Comparison of ENCODE assay signal across 9 cellular contexts in the genomic region with DNA sequence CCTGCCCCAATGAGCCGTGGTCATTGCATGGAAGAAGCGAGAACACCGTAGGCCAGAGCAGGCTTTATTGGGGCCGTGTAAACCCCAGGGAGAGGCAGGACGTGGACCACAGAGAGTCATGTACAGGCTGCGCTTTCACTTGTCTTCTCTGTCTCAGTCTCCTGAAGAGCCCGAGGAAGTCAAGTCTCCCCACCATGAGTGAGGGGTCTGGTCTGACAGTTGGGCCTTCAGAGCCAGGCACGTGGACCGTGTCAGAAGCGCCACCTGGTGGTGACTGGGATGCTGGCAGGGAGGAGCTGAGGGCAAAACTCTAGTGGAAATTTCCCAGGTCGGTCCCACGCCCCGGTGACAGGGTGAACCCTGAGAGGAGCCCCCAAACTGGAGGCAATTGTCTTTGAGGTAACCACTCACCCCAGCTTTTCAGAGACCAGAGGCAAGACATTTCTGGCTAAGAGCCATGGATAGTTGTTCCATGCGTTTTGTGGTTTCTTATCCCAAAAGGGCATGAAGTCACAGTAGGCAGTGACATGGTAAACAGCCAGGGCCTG. TPM values are rescaled to one million over a fixed set of nuclear protein-coding genes. Genes with fewer than 3 reads are reported as not detected.
A peak's percentile ranks its signal among the peaks of the same experiment; 100 is the strongest.
DNase-seq lines count a peak whose midpoint lies in the region; ATAC-seq and TF ChIP-seq lines count a peak whose summit lies in the region.
"Had no signal": no experiment of that assay in that cellular context is flagged by ENCODE, and none has a peak within 500 bp of the region (broad histone marks: within the 10 kb centered on the region; RNA-seq: fewer than 3 reads in every experiment).

No MANE protein-coding gene starts in this region.

- no peak overlapping the region for H3K27ac ChIP-seq in mesendoderm (ENCODE audit: low read depth, low read length)

- no peaks in the 10 kb centered on the region for H3K79me1 ChIP-seq in mesendoderm (ENCODE audit: low read length)

- no peaks in the 10 kb centered on the region for H3K27me3 ChIP-seq in mesendoderm (ENCODE audit: insufficient read depth, low read length, poor library complexity)

- POLR2A ChIA-PET in activated CD8-positive, alpha-beta T cell treated with anti-CD3 and anti-CD28 coated beads for 36 hours (lab: Charles Lee): interaction anchor here (0.8 to 2.7 kb wide), 11 partner anchors 9 to 136 kb away, joined by 3 to 22 read pairs (median 4); a partner anchor contains a TSS

- peak; percentile 81 for ATAC-seq in activated CD8-positive, alpha-beta T cell treated with anti-CD3 and anti-CD28 coated beads for 36 hours
- no peak for ATAC-seq in GM18511 (IDR thresholded peaks at IDR 0.05; ENCODE audit: unreplicated experiment)

- CTCF ChIA-PET in activated CD8-positive, alpha-beta T cell treated with anti-CD3 and anti-CD28 coated beads for 36 hours (lab: Charles Lee): interaction anchor here (0.6 to 14.6 kb wide), 51 partner anchors 11 to 399 kb away, joined by 3 to 528 read pairs (median 4); a partner anchor contains a TSS

- intact Hi-C loops in activated CD8-positive, alpha-beta T cell treated with anti-CD3 and anti-CD28 coated beads for 36 hours (cut with micrococcal nuclease): loop anchor here (1.0 kb wide), 1 partner anchor 44 kb away; no protein-coding TSS in a partner anchor

- no CpG with 5 or more reads among the region's 14 CpGs for WGBS in mesendoderm (ENCODE audit: extremely low coverage, insufficient coverage, low lambda C conversion rate)

- H3K9ac ChIP-seq in mesendoderm (ENCODE audit: low read length): no peak overlapping the region

- no peak overlapping the region for H2BK5ac ChIP-seq in mesendoderm (ENCODE audit: low read length)

- H3K4me1 Mint-ChIP-seq in activated CD8-positive, alpha-beta T cell treated with anti-CD3 and anti-CD28 coated beads for 36 hours (ENCODE audit: low read depth): peaks cover 10% of the 10 kb centered on the region

- no peak overlapping the region for H3K18ac ChIP-seq in mesendoderm (ENCODE audit: low read length)

- H3K79me2 ChIP-seq in mesendoderm (ENCODE audit: control insufficient read depth, insufficient read depth, low read length): no peaks in the 10 kb centered on the region

- no peak overlapping the region for H2BK15ac ChIP-seq in mesendoderm (replicated peaks; ENCODE audit: low read depth)

- no peaks in the 10 kb centered on the region for H3K4me1 ChIP-seq in mesendoderm (ENCODE audit: control insufficient read depth, low read depth, low read length)

- H3K4me3 ChIP-seq in mesendoderm (ENCODE audit: low read length): no peak overlapping the region
- H3K4me3 ChIP-seq: skin epidermis had no signal

- TF ChIP-seq CTCF in activated CD8-positive, alpha-beta T cell treated with anti-CD3 and anti-CD28 coated beads for 36 hours (IDR thresholded peaks at IDR 0.05): peak; percentile 97

- no peaks in the 10 kb centered on the region for H3K27me3 Mint-ChIP-seq in activated CD8-positive, alpha-beta T cell treated with anti-CD3 and anti-CD28 coated beads for 36 hours

- no peak overlapping the region for H3K4me3 Mint-ChIP-seq in activated CD8-positive, alpha-beta T cell treated with anti-CD3 and anti-CD28 coated beads for 36 hours

- no peak overlapping the region for H3K4ac ChIP-seq in mesendoderm (ENCODE audit: low read depth, low read length)

- no peak overlapping the region for H2BK120ac ChIP-seq in mesendoderm (ENCODE audit: low read depth, low read length)

- DNase-seq in NCI-H2196 (lab: John Stamatoyannopoulos, UW; ENCODE audit: unreplicated experiment) (peak; percentile 72), NCI-H2196 treated with DMSO at 0.1 percent for 48 hours (lab: John Stamatoyannopoulos, UW; ENCODE audit: unreplicated experiment) (no peak), NCI-H2107 (lab: John Stamatoyannopoulos, UW) (peak; percentile 55), ecto neural progenitor cell (ENCODE audit: low spot score) (peak; percentile 82), mesendoderm (peak; percentile 70)
- peak; percentile 84 for DNase-seq in activated CD8-positive, alpha-beta T cell treated with anti-CD3 and anti-CD28 coated beads for 36 hours
- DNase-seq in stimulated activated CD8-positive, alpha-beta memory T cell treated with anti-CD3 and anti-CD28 coated beads, Interleukin-4, amount 100 ng/mL, for 24 hours (ENCODE audit: low read depth): peak; percentile 70

- no peak overlapping the region for H3K23ac ChIP-seq in mesendoderm (ENCODE audit: low read length)

- peak overlapping the region; percentile 38 for H3K27ac Mint-ChIP-seq in activated CD8-positive, alpha-beta T cell treated with anti-CD3 and anti-CD28 coated beads for 36 hours

- peaks cover 17% of the 10 kb centered on the region for H3K36me3 ChIP-seq in mesendoderm (ENCODE audit: control insufficient read depth, insufficient read depth, low read length)

- no peak overlapping the region for H3K56ac ChIP-seq in mesendoderm (ENCODE audit: low read length)

- no peak overlapping the region for H3K4me2 ChIP-seq in mesendoderm (ENCODE audit: low read length)

- no peak overlapping the region for H2AK5ac ChIP-seq in mesendoderm (ENCODE audit: low read length)

- H3K9me3 Mint-ChIP-seq in activated CD8-positive, alpha-beta T cell treated with anti-CD3 and anti-CD28 coated beads for 36 hours: no peaks in the 10 kb centered on the region

- no peak overlapping the region for H4K8ac ChIP-seq in mesendoderm (ENCODE audit: low read depth, low read length)

- H3K36me3 Mint-ChIP-seq in activated CD8-positive, alpha-beta T cell treated with anti-CD3 and anti-CD28 coated beads for 36 hours (ENCODE audit: low read depth): peaks cover 22% of the 10 kb centered on the region

- H4K5ac ChIP-seq in mesendoderm (ENCODE audit: low read length): no peak overlapping the region

RNA-seq across cellular contexts. Expression of a gene that starts 17.4 kb away (rescaled TPM):
- total RNA-seq in activated CD8-positive, alpha-beta T cell treated with anti-CD3 and anti-CD28 coated beads for 36 hours: 1 to 10 TPM; 4.1 to 5.1 TPM
- polyA plus RNA-seq in mesendoderm (2013, experiment 1 of 2): 5.1 TPM
- polyA plus RNA-seq in mesendoderm (2013, experiment 2 of 2): 6.0 TPM

RNA-seq across cellular contexts. Expression of a gene that starts 24.0 kb away (rescaled TPM):
- 100 to 1,000 TPM; 110 to 113 TPM for total RNA-seq in activated CD8-positive, alpha-beta T cell treated with anti-CD3 and anti-CD28 coated beads for 36 hours
- polyA plus RNA-seq in mesendoderm (2013, experiment 1 of 2): 50.0 TPM
- 52.5 TPM for polyA plus RNA-seq in mesendoderm (2013, experiment 2 of 2)

RNA-seq across cellular contexts. Expression of a gene that starts 29.7 kb away (rescaled TPM):
- total RNA-seq in activated CD8-positive, alpha-beta T cell treated with anti-CD3 and anti-CD28 coated beads for 36 hours: under 1 TPM; 0.38 to 0.65 TPM
- 0.01 TPM for polyA plus RNA-seq in mesendoderm (2013, experiment 1 of 2)
- polyA plus RNA-seq in mesendoderm (2013, experiment 2 of 2): 0.04 TPM

RNA-seq across cellular contexts. Expression of a gene that starts 49.7 kb away (rescaled TPM):
- total RNA-seq in activated CD8-positive, alpha-beta T cell treated with anti-CD3 and anti-CD28 coated beads for 36 hours: under 1 TPM; 0.27 to 0.45 TPM
- polyA plus RNA-seq in mesendoderm (2013, experiment 1 of 2): 1.2 TPM
- polyA plus RNA-seq in mesendoderm (2013, experiment 2 of 2): 1.3 TPM
